In genomic region chr10:24349379-24350110, GRCh38 we compare ENCODE assay signal across 19 cellular contexts.
A peak's percentile ranks its signal among the peaks of the same experiment; 100 is the strongest.
DNase-seq lines count a peak whose midpoint lies in the region; ATAC-seq, FAIRE-seq and TF ChIP-seq lines count a peak whose summit lies in the region.
"Had no signal": no experiment of that assay in that cellular context is flagged by ENCODE, and none has a peak within 500 bp of the region (broad histone marks: within the 10 kb centered on the region; RNA-seq: fewer than 3 reads in every experiment).

No MANE protein-coding gene starts in this region.

- H3K27ac ChIP-seq in HepG2 (ENCODE audit: extremely low read length, insufficient read depth, low read length) (no peak overlapping the region), right lobe of liver (no peak overlapping the region)
- H3K27ac ChIP-seq: A549, neural progenitor cell had no signal

- H3K27me3 Mint-ChIP-seq in natural killer cell treated with Interleukin-12 subunit alpha and Interleukin-12 subunit beta and Interleukin-15 and Interleukin-18, amount 100 ng/mL, for 72 hours = no peaks in the 10 kb centered on the region

- TF ChIP-seq EP300 in HepG2 (IDR thresholded peaks at IDR 0.05; ENCODE audit: low read depth in 2 of 2, low read length in 2 of 2) (no peak), HepG2 (CRISPR knock-in tag; IDR thresholded peaks at IDR 0.05; ENCODE audit: borderline replicate concordance) (no peak)

- H3K4me3 ChIP-seq in HepG2 (replicated peaks in 1 of 3; ENCODE audit: insufficient read depth in 1 of 3, low read depth in 2 of 3, low read length in 3 of 3) (no peak overlapping the region), right lobe of liver (no peak overlapping the region)
- H3K4me3 ChIP-seq: A549, esophagus squamous epithelium, HAP-1, neural progenitor cell had no signal

- H3K9me3 ChIP-seq in HepG2 (ENCODE audit: low read length) (no peaks in the 10 kb centered on the region), right lobe of liver (no peaks in the 10 kb centered on the region)
- H3K9me3 ChIP-seq: A549, esophagus squamous epithelium, HAP-1 had no signal

- no peak overlapping the region for H3K4me2 ChIP-seq in HepG2 (ENCODE audit: low read depth, low read length)
- H3K4me2 ChIP-seq: A549, neural progenitor cell had no signal

- POLR2A ChIA-PET in HepG2 (lab: Yijun Ruan, JAX) = no interaction called here

- no peaks in the 10 kb centered on the region for H3K36me3 Mint-ChIP-seq in natural killer cell treated with Interleukin-12 subunit alpha and Interleukin-12 subunit beta and Interleukin-15 and Interleukin-18, amount 100 ng/mL, for 72 hours

- no peak overlapping the region for H3K27ac Mint-ChIP-seq in natural killer cell treated with Interleukin-12 subunit alpha and Interleukin-12 subunit beta and Interleukin-15 and Interleukin-18, amount 100 ng/mL, for 72 hours
- H3K27ac Mint-ChIP-seq: activated CD4-positive, alpha-beta T cell treated with anti-CD3 and anti-CD28 coated beads for 36 hours; neural progenitor cell had no signal

- no peak overlapping the region for H3K4me3 Mint-ChIP-seq in natural killer cell treated with Interleukin-12 subunit alpha and Interleukin-12 subunit beta and Interleukin-15 and Interleukin-18, amount 100 ng/mL, for 72 hours
- H3K4me3 Mint-ChIP-seq: activated CD4-positive, alpha-beta T cell treated with anti-CD3 and anti-CD28 coated beads for 36 hours; central memory CD8-positive, alpha-beta T cell; neural progenitor cell had no signal

- FAIRE-seq in HepG2 (lab: Jason Lieb, UNC) (no peak), D721Med (lab: Jason Lieb, UNC) (no peak)
- FAIRE-seq: A549, GM12891 had no signal

- H3K79me2 ChIP-seq in HepG2 (ENCODE audit: insufficient read depth, low read length) = no peaks in the 10 kb centered on the region

- no peak overlapping the region for H2AFZ ChIP-seq in HepG2 (ENCODE audit: low read length)
- H2AFZ ChIP-seq: neural progenitor cell had no signal

- intact Hi-C loops in HepG2 (cut with micrococcal nuclease; ENCODE audit: unreplicated experiment) = no loop called here
- intact Hi-C loops in right lobe of liver (cut with DNase I) = loop anchor here in 1 of 2 donors (10.0 kb wide), 1 partner anchor 355 kb away; no protein-coding TSS in a partner anchor

- in situ Hi-C loops in HepG2 (cut with HindIII; ENCODE audit: extremely low pct_ligation_motif_present, low pct_unique_long_range_greater_than_20kb) = no loop called here

- CTCF ChIA-PET in HepG2 (lab: Yijun Ruan, JAX; ENCODE audit: low intra/inter-chr PET ratio, low total read pairs) = no interaction called here

- no TSS peak for BruUV-seq in HepG2 (replicated peaks; lab: Mats Ljungman, UMichigan)

- ATAC-seq in HepG2 (no peak), right lobe of liver (no peak), HG02571 (IDR thresholded peaks at IDR 0.05; ENCODE audit: unreplicated experiment) (no peak)
- no peak for ATAC-seq in natural killer cell treated with Interleukin-12 subunit alpha and Interleukin-12 subunit beta and Interleukin-15 and Interleukin-18, amount 100 ng/mL, for 72 hours
- ATAC-seq: A549; activated CD4-positive, alpha-beta T cell treated with anti-CD3 and anti-CD28 coated beads for 36 hours had no signal

- H3K4me1 Mint-ChIP-seq in natural killer cell treated with Interleukin-12 subunit alpha and Interleukin-12 subunit beta and Interleukin-15 and Interleukin-18, amount 100 ng/mL, for 72 hours (ENCODE audit: low read depth in 2 of 2) = no peaks in the 10 kb centered on the region
- H3K4me1 Mint-ChIP-seq: activated CD4-positive, alpha-beta T cell treated with anti-CD3 and anti-CD28 coated beads for 36 hours; central memory CD8-positive, alpha-beta T cell had no signal

- H3K4me1 ChIP-seq in HepG2 (ENCODE audit: insufficient read depth, low read length) (no peaks in the 10 kb centered on the region), right lobe of liver (no peaks in the 10 kb centered on the region)
- H3K4me1 ChIP-seq: A549 had no signal

- no peak for DNase-seq in HepG2 (ENCODE audit: low spot score)
- DNase-seq in right lobe of liver = no peak
- DNase-seq in astrocyte of the hippocampus (ENCODE audit: low read depth, low spot score) = peak; percentile 53
- peak; percentile 27 for DNase-seq in glomerular visceral epithelial cell (ENCODE audit: extremely low spot score)
- DNase-seq in activated naive CD4-positive, alpha-beta T cell (lab: John Stamatoyannopoulos, UW) = no peak
- DNase-seq in D721Med (ENCODE audit: insufficient read length, low spot score) = no peak
- no peak for DNase-seq in natural killer cell treated with Interleukin-12 subunit alpha and Interleukin-12 subunit beta and Interleukin-15 and Interleukin-18, amount 100 ng/mL, for 72 hours (ENCODE audit: low spot score)
- DNase-seq: activated CD4-positive, alpha-beta T cell treated with anti-CD3 and anti-CD28 coated beads for 36 hours; esophagus squamous epithelium; left cardiac atrium; NCI-H1105 treated with DMSO at 0.1 percent for 48 hours; NCI-H526 treated with DMSO at 0.1 percent for 48 hours; SW 1271 had no signal

- H3K9me3 Mint-ChIP-seq in natural killer cell treated with Interleukin-12 subunit alpha and Interleukin-12 subunit beta and Interleukin-15 and Interleukin-18, amount 100 ng/mL, for 72 hours = no peaks in the 10 kb centered on the region
- H3K9me3 Mint-ChIP-seq: central memory CD8-positive, alpha-beta T cell; neural progenitor cell had no signal

- H3K27me3 ChIP-seq in HepG2 (ENCODE audit: control insufficient read depth in 1 of 2, insufficient read depth in 2 of 2, low read length in 2 of 2) (no peaks in the 10 kb centered on the region), right lobe of liver (no peaks in the 10 kb centered on the region)
- H3K27me3 ChIP-seq: esophagus squamous epithelium, neural progenitor cell had no signal

- TF ChIP-seq CTCF in HepG2 (CRISPR knock-in tag; IDR thresholded peaks at IDR 0.05) (no peak), right lobe of liver (IDR thresholded peaks at IDR 0.05) (no peak), D721Med (IDR thresholded peaks at IDR 0.05; ENCODE audit: insufficient read depth, missing control alignments) (no peak)

- no peak for TF ChIP-seq RAD21 in HepG2 (CRISPR knock-in tag; IDR thresholded peaks at IDR 0.05)

- no peaks in the 10 kb centered on the region for H4K20me1 ChIP-seq in HepG2 (ENCODE audit: insufficient read depth, low read length)

- peaks cover 0 to 3% of the 10 kb centered on the region in 2 experiments; a peak in 1 of 5 replicates for H3K36me3 ChIP-seq in HepG2 (replicated peaks in 1 of 2; ENCODE audit: control insufficient read depth in 1 of 2, insufficient read depth in 2 of 2, low read length in 2 of 2)
- H3K36me3 ChIP-seq in right lobe of liver = no peaks in the 10 kb centered on the region
- H3K36me3 ChIP-seq: esophagus squamous epithelium, HAP-1, neural progenitor cell had no signal

- H3K9ac ChIP-seq in HepG2 (ENCODE audit: insufficient read depth, low read depth, low read length) = no peak overlapping the region
- H3K9ac ChIP-seq: neural progenitor cell had no signal

- TF ChIP-seq POLR2A in HepG2 (IDR thresholded peaks at IDR 0.05; ENCODE audit: insufficient read depth in 1 of 2, low read depth in 2 of 2, low read length in 2 of 2) (no peak), right lobe of liver (IDR thresholded peaks at IDR 0.05) (no peak)

- WGBS in HepG2 (ENCODE audit: low lambda C conversion rate) = 92% methylated on average over 4 of the region's 4 CpGs
- 60% methylated on average over 4 of the region's 4 CpGs for WGBS in right lobe of liver (ENCODE audit: insufficient coverage, low coverage, low lambda C conversion rate, missing lambda C conversion rate)

TF ChIP-seq in HepG2, 621 proteins besides CTCF, POLR2A, EP300 and RAD21:
- TF ChIP-seq ZNF577 (CRISPR knock-in tag; IDR thresholded peaks at IDR 0.05; ENCODE audit: borderline replicate concordance, low read depth) (no peak), ZNF629 (CRISPR knock-in tag; conservative IDR thresholded peaks at IDR 0.05) (peak; percentile 56; the same call in 1 of the 2 replicates)

Comparison
In these comparisons a context has a peak if more than half of its experiments do, and no peak if none do; other contexts are left out.
1. DNase-seq: peak in astrocyte of the hippocampus (single experiment) and glomerular visceral epithelial cell (single experiment); none in HepG2 (single experiment), right lobe of liver (0 of 3), activated naive CD4-positive, alpha-beta T cell (0 of 4), D721Med (single experiment) and natural killer cell treated with Interleukin-12 subunit alpha and Interleukin-12 subunit beta and Interleukin-15 and Interleukin-18, amount 100 ng/mL, for 72 hours (single experiment).